In genomic region chr1:145988773-145989172, GRCh38 we compare ENCODE assay signal across 1 cellular context.
TF ChIP-seq lines count a peak whose summit lies in the region.

No MANE protein-coding gene starts in this region.

TF ChIP-seq in HepG2, 621 proteins besides CTCF, POLR2A, EP300 and RAD21:
- no peak for TF ChIP-seq ZSCAN20 (CRISPR knock-in tag; IDR thresholded peaks at IDR 0.05; ENCODE audit: borderline replicate concordance)
- no peak for TF ChIP-seq MIXL1 (CRISPR knock-in tag; IDR thresholded peaks at IDR 0.05)
- no peak for TF ChIP-seq HES4 (CRISPR knock-in tag; IDR thresholded peaks at IDR 0.05; ENCODE audit: borderline replicate concordance)
- TF ChIP-seq SMARCE1 (IDR thresholded peaks at IDR 0.05; ENCODE audit: borderline replicate concordance): no peak
- TF ChIP-seq ZBTB2 (CRISPR knock-in tag; IDR thresholded peaks at IDR 0.05; ENCODE audit: low read depth): no peak
- no peak for TF ChIP-seq DR1 (CRISPR knock-in tag; IDR thresholded peaks at IDR 0.05)
- TF ChIP-seq TOPORS (CRISPR knock-in tag; IDR thresholded peaks at IDR 0.05): no peak
